ENCODE assay signal across 9 cellular contexts in the genomic region with DNA sequence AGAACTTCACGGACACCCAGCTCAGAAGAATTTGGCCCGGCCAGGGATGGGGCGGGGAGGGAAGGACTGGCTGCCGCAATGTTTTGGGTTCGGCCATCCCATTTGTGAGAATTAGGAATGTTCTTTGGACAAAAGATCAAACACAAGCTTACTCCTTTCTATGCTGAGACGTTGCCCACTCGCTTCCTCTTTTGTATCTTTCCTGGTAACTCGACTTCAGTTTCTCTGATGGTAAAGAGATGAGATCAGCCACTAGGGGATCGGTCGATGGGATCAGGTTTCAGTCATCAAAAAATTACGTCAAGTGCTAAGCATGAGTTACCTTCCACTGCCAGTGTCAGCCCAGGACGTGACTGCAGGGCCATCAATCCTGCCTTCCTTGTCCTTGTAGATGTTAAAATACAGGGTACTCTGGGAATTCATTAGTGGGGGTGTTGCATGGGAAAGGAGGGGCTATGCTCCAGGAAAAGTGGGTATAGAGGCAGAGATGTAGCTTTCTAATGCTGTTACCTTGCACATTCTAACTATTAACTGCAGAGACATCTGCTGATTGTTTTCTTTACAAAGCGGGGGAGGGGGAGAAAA.
A peak's percentile ranks its signal among the peaks of the same experiment; 100 is the strongest.
DNase-seq lines count a peak whose midpoint lies in the region; TF ChIP-seq lines count a peak whose summit lies in the region.
"Had no signal": no experiment of that assay in that cellular context is flagged by ENCODE, and none has a peak within 500 bp of the region (broad histone marks: within the 10 kb centered on the region; RNA-seq: fewer than 3 reads in every experiment).

No MANE protein-coding gene starts in this region.

- no peaks in the 10 kb centered on the region; the same call in 1 of the 2 replicates for H3K9me3 ChIP-seq in OCI-LY7 (ENCODE audit: low read length)

- H3K36me3 Mint-ChIP-seq in activated naive CD4-positive, alpha-beta T cell treated with anti-CD3 and anti-CD28 coated beads, Interleukin-2, amount 50 U/mL, for 24 hours = peaks cover 17% of the 10 kb centered on the region
- no peaks in the 10 kb centered on the region for H3K36me3 Mint-ChIP-seq in activated naive CD4-positive, alpha-beta T cell treated with anti-CD3 and anti-CD28 coated beads, Interleukin-2, amount 10 ng/mL, durations not matched to agents 7 days and 5 days

- no peak overlapping the region for H3K27ac ChIP-seq in OCI-LY7 (ENCODE audit: low read depth, low read length, poor library complexity, severe bottlenecking)

- TF ChIP-seq CTCF in OCI-LY7 (conservative IDR thresholded peaks at IDR 0.05; ENCODE audit: low read length) (0 out of 2 replicates have a peak, but pooled peaks have one; percentile 12), fibroblast of the aortic adventitia (IDR thresholded peaks at IDR 0.05; ENCODE audit: insufficient read depth, low read length) (peak; percentile 11)

- H3K4me3 ChIP-seq in OCI-LY7 (ENCODE audit: low read depth, low read length, poor library complexity, severe bottlenecking) (no peak overlapping the region), fibroblast of the aortic adventitia (ENCODE audit: low read depth, low read length) (no peak overlapping the region)

- CTCF ChIA-PET in activated naive CD4-positive, alpha-beta T cell treated with anti-CD3 and anti-CD28 coated beads, Interleukin-2, amount 10 ng/mL, durations not matched to agents 7 days and 5 days (lab: Charles Lee) = no interaction called here
- CTCF ChIA-PET in OCI-LY7 (lab: Charles Lee; ENCODE audit: unreplicated experiment) = no interaction called here

- H3K27me3 Mint-ChIP-seq in activated naive CD4-positive, alpha-beta T cell treated with anti-CD3 and anti-CD28 coated beads, Interleukin-2, amount 50 U/mL, for 24 hours = no peaks in the 10 kb centered on the region
- H3K27me3 Mint-ChIP-seq in activated naive CD4-positive, alpha-beta T cell treated with anti-CD3 and anti-CD28 coated beads, Interleukin-2, amount 10 ng/mL, durations not matched to agents 7 days and 5 days = no peaks in the 10 kb centered on the region

- H3K4me2 ChIP-seq in OCI-LY7 (ENCODE audit: low read length) = no peak overlapping the region

- H3K79me2 ChIP-seq in OCI-LY7 (ENCODE audit: insufficient read depth, low read depth, low read length) = no peaks in the 10 kb centered on the region

- peak overlapping the region; percentile 19; the same call in 1 of the 2 replicates for H2AFZ ChIP-seq in OCI-LY7 (ENCODE audit: low read length)

- H3K4me1 Mint-ChIP-seq in activated naive CD4-positive, alpha-beta T cell treated with anti-CD3 and anti-CD28 coated beads, Interleukin-2, amount 50 U/mL, for 24 hours = peaks cover 57% of the 10 kb centered on the region
- H3K4me1 Mint-ChIP-seq in activated naive CD4-positive, alpha-beta T cell treated with anti-CD3 and anti-CD28 coated beads, Interleukin-2, amount 10 ng/mL, durations not matched to agents 7 days and 5 days = peaks cover 13% of the 10 kb centered on the region

- H3K4me3 Mint-ChIP-seq in activated naive CD4-positive, alpha-beta T cell treated with anti-CD3 and anti-CD28 coated beads, Interleukin-2, amount 50 U/mL, for 24 hours = peak overlapping the region; percentile 33
- H3K4me3 Mint-ChIP-seq in activated naive CD4-positive, alpha-beta T cell treated with anti-CD3 and anti-CD28 coated beads, Interleukin-2, amount 10 ng/mL, durations not matched to agents 7 days and 5 days = no peak overlapping the region
- H3K4me3 Mint-ChIP-seq: activated naive CD8-positive, alpha-beta T cell had no signal

- peaks cover 29% of the 10 kb centered on the region for H3K4me1 ChIP-seq in OCI-LY7 (ENCODE audit: insufficient read depth, low read length, poor library complexity, severe bottlenecking)

- no peaks in the 10 kb centered on the region for H4K20me1 ChIP-seq in OCI-LY7 (ENCODE audit: insufficient read depth, low read length)

- DNase-seq in activated naive CD4-positive, alpha-beta T cell treated with anti-CD3 and anti-CD28 coated beads, Interleukin-2, amount 10 ng/mL, durations not matched to agents 7 days and 5 days = no peak
- DNase-seq in OCI-LY7 (ENCODE audit: low spot score) (peak; percentile 19), fibroblast of the aortic adventitia (ENCODE audit: low read depth) (peak; percentile 34), renal cortical epithelial cell (ENCODE audit: low read depth) (peak; percentile 76), hypothalamus (lab: John Stamatoyannopoulos, UW) (no peak), hepatic stellate cell (ENCODE audit: low spot score) (no peak)
- DNase-seq in activated CD8-positive, alpha-beta memory T cell treated with anti-CD3 and anti-CD28 coated beads, Interleukin-2, amount 50 U/mL, for 4 hours = no peak

- H3K9me3 Mint-ChIP-seq in activated naive CD4-positive, alpha-beta T cell treated with anti-CD3 and anti-CD28 coated beads, Interleukin-2, amount 50 U/mL, for 24 hours = no peaks in the 10 kb centered on the region
- no peaks in the 10 kb centered on the region for H3K9me3 Mint-ChIP-seq in activated naive CD4-positive, alpha-beta T cell treated with anti-CD3 and anti-CD28 coated beads, Interleukin-2, amount 10 ng/mL, durations not matched to agents 7 days and 5 days

- H3K9me2 ChIP-seq in OCI-LY7 (ENCODE audit: insufficient read depth, low read length) = no peaks in the 10 kb centered on the region

- H3K27ac Mint-ChIP-seq in activated naive CD4-positive, alpha-beta T cell treated with anti-CD3 and anti-CD28 coated beads, Interleukin-2, amount 50 U/mL, for 24 hours = peak overlapping the region; percentile 63
- no peak overlapping the region for H3K27ac Mint-ChIP-seq in activated naive CD4-positive, alpha-beta T cell treated with anti-CD3 and anti-CD28 coated beads, Interleukin-2, amount 10 ng/mL, durations not matched to agents 7 days and 5 days
- H3K27ac Mint-ChIP-seq: activated naive CD8-positive, alpha-beta T cell had no signal

- intact Hi-C loops in OCI-LY7 (cut with micrococcal nuclease; ENCODE audit: unreplicated experiment) = no loop called here

- no peaks in the 10 kb centered on the region for H3K36me3 ChIP-seq in OCI-LY7 (ENCODE audit: insufficient read depth, low read length)

- BruUV-seq in OCI-LY7 (replicated peaks; lab: Mats Ljungman, UMichigan) = no TSS peak

- POLR2A ChIA-PET in OCI-LY7 (lab: Charles Lee) = no interaction called here

Comparison
In these comparisons a context has a peak if more than half of its experiments do, and no peak if none do; other contexts are left out.
1. DNase-seq: peak in OCI-LY7 (single experiment), fibroblast of the aortic adventitia (single experiment) and renal cortical epithelial cell (single experiment); none in activated naive CD4-positive, alpha-beta T cell treated with anti-CD3 and anti-CD28 coated beads, Interleukin-2, amount 10 ng/mL, durations not matched to agents 7 days and 5 days (single experiment), hypothalamus (0 of 51), activated CD8-positive, alpha-beta memory T cell treated with anti-CD3 and anti-CD28 coated beads, Interleukin-2, amount 50 U/mL, for 4 hours (single experiment) and hepatic stellate cell (single experiment).